In the genomic region with DNA sequence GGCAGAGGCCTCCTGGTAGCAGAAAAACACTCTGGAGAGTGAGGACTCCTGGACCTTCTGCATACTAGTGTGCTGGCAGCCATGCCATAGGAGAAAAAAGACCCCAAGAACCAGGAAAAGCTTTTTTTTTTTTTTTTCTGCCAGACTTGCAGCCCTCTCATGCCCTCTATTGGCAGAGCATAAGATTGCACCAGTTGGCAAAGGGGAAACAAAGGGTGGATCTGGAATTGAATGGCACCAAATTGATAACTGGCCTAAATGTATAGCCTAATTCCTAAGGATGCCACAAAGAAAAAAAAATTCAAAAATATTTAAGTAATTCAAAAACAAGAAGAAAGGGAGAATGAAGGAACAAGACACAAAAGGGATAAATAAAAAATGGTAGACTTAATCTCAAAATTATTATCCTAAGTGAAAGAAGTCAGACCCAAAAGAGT, we compare ENCODE assay signal across 9 cellular contexts.
DNase-seq lines count a peak whose midpoint lies in the region; ATAC-seq and TF ChIP-seq lines count a peak whose summit lies in the region.
"Had no signal": no experiment of that assay in that cellular context is flagged by ENCODE, and none has a peak within 500 bp of the region (broad histone marks: within the 10 kb centered on the region; RNA-seq: fewer than 3 reads in every experiment).

No MANE protein-coding gene starts in this region.

- H3K4me1 ChIP-seq in esophagus squamous epithelium: no peaks in the 10 kb centered on the region
- no peaks in the 10 kb centered on the region for H3K4me1 ChIP-seq in thyroid gland
- H3K4me1 ChIP-seq in naive thymus-derived CD4-positive, alpha-beta T cell (ENCODE audit: control insufficient read depth in 2 of 2, insufficient read depth in 2 of 2, low read length in 2 of 2): no peaks in the 10 kb centered on the region

- POLR2A ChIA-PET in AG04449 (lab: Yijun Ruan, JAX): no interaction called here
- POLR2A ChIA-PET in naive thymus-derived CD4-positive, alpha-beta T cell (lab: Charles Lee): no interaction called here

- intact Hi-C loops in esophagus squamous epithelium (cut with DNase I): no loop called here
- intact Hi-C loops in thyroid gland (cut with DNase I): no loop called here
- intact Hi-C loops in naive thymus-derived CD4-positive, alpha-beta T cell (cut with micrococcal nuclease): no loop called here

- ATAC-seq in HG03025 (IDR thresholded peaks at IDR 0.05; ENCODE audit: low FRiP score, unreplicated experiment): no peak
- no peak for ATAC-seq in naive thymus-derived CD4-positive, alpha-beta T cell

- H3K4me3 Mint-ChIP-seq in naive thymus-derived CD4-positive, alpha-beta T cell: no peak overlapping the region

- H3K9me3 ChIP-seq in esophagus squamous epithelium: peaks cover 0 to 6% (median 0%) of the 10 kb centered on the region in 3 donors
- no peaks in the 10 kb centered on the region for H3K9me3 ChIP-seq in thyroid gland
- H3K9me3 ChIP-seq in naive thymus-derived CD4-positive, alpha-beta T cell (ENCODE audit: control insufficient read depth in 2 of 3, low read length in 3 of 3): no peaks in the 10 kb centered on the region

- no peak for DNase-seq in AG04449 (ENCODE audit: low read depth, low spot score)
- peak; percentile 28 for DNase-seq in GM12865 (ENCODE audit: low read depth)
- DNase-seq in NCI-H460 (ENCODE audit: extremely low read depth, low read depth): peak; percentile 25
- DNase-seq in esophagus squamous epithelium (lab: John Stamatoyannopoulos, UW): no peak
- peak; percentile 4 to 21 for DNase-seq in thyroid gland
- no peak for DNase-seq in T-helper 1 cell
- no peak for DNase-seq in naive thymus-derived CD4-positive, alpha-beta T cell

- H3K4me1 Mint-ChIP-seq in naive thymus-derived CD4-positive, alpha-beta T cell: no peaks in the 10 kb centered on the region

- peak; percentile 23 for TF ChIP-seq CTCF in AG04449 (IDR thresholded peaks at IDR 0.05; ENCODE audit: insufficient read depth, low read length, missing control alignments)
- peak; percentile 72 for TF ChIP-seq CTCF in GM12865 (IDR thresholded peaks at IDR 0.05; ENCODE audit: insufficient read depth, low read depth, low read length, missing control alignments)
- peak in 4 of 6 experiments; percentile 23 to 53 (median 42) for TF ChIP-seq CTCF in esophagus squamous epithelium (IDR thresholded peaks at IDR 0.05)
- TF ChIP-seq CTCF in thyroid gland (IDR thresholded peaks at IDR 0.05): peak; percentile 14 to 65 (median 50)

- H3K27ac Mint-ChIP-seq in naive thymus-derived CD4-positive, alpha-beta T cell: no peak overlapping the region

- CTCF ChIA-PET in AG04449 (lab: Yijun Ruan, JAX): no interaction called here
- CTCF ChIA-PET in naive thymus-derived CD4-positive, alpha-beta T cell (lab: Charles Lee): no interaction called here

- H3K36me3 ChIP-seq in esophagus squamous epithelium: no peaks in the 10 kb centered on the region
- H3K36me3 ChIP-seq in thyroid gland: no peaks in the 10 kb centered on the region
- H3K36me3 ChIP-seq in naive thymus-derived CD4-positive, alpha-beta T cell (ENCODE audit: control insufficient read depth in 2 of 3, insufficient read depth in 3 of 3, low read length in 3 of 3): no peaks in the 10 kb centered on the region

- TF ChIP-seq POLR2A in esophagus squamous epithelium (IDR thresholded peaks at IDR 0.05) (no peak), thyroid gland (IDR thresholded peaks at IDR 0.05) (no peak)

- H3K9me3 Mint-ChIP-seq in naive thymus-derived CD4-positive, alpha-beta T cell: peaks cover 0 to 32% (median 14%) of the 10 kb centered on the region in 11 donors

- H3K27me3 ChIP-seq in esophagus squamous epithelium: no peaks in the 10 kb centered on the region
- no peaks in the 10 kb centered on the region for H3K27me3 ChIP-seq in thyroid gland
- H3K27me3 ChIP-seq in naive thymus-derived CD4-positive, alpha-beta T cell (ENCODE audit: control insufficient read depth in 2 of 2, insufficient read depth in 2 of 2, low read length in 2 of 2): no peaks in the 10 kb centered on the region

- peaks cover 0 to 6% (median 0%) of the 10 kb centered on the region in 5 donors for H3K27me3 Mint-ChIP-seq in naive thymus-derived CD4-positive, alpha-beta T cell

- H3K27ac ChIP-seq in esophagus squamous epithelium (no peak overlapping the region), thyroid gland (no peak overlapping the region)
- H3K27ac ChIP-seq in naive thymus-derived CD4-positive, alpha-beta T cell (ENCODE audit: low read depth, low read length): no peak overlapping the region
- H3K27ac ChIP-seq: epithelial cell of prostate had no signal

- H3K4me3 ChIP-seq in AG04449 (ENCODE audit: low read depth, low read length): no peak overlapping the region
- no peak overlapping the region for H3K4me3 ChIP-seq in GM12865 (ENCODE audit: low read depth, low read length)
- no peak overlapping the region for H3K4me3 ChIP-seq in esophagus squamous epithelium
- no peak overlapping the region for H3K4me3 ChIP-seq in thyroid gland (replicated peaks in 1 of 3)
- no peak overlapping the region for H3K4me3 ChIP-seq in naive thymus-derived CD4-positive, alpha-beta T cell (ENCODE audit: low read length)

- H3K36me3 Mint-ChIP-seq in naive thymus-derived CD4-positive, alpha-beta T cell: peaks cover 0 to 6% (median 0%) of the 10 kb centered on the region in 5 donors

Comparison
In these comparisons a context has a peak if more than half of its experiments do, and no peak if none do; other contexts are left out.
1. DNase-seq: peak in GM12865 (single experiment), NCI-H460 (single experiment) and thyroid gland (2 of 2); none in AG04449 (single experiment), esophagus squamous epithelium (single experiment), T-helper 1 cell (0 of 5) and naive thymus-derived CD4-positive, alpha-beta T cell (0 of 9).
2. Peak in every context shown above with its lines, with median percentiles within 50 percentile points of each other: CTCF ChIP-seq.